Comparison of ENCODE assay signal across 21 cellular contexts in genomic region chr19:6812612-6813011, GRCh38. TPM values are rescaled to one million over a fixed set of nuclear protein-coding genes. Genes with fewer than 3 reads are reported as not detected.
DNase-seq lines count a peak whose midpoint lies in the region; ATAC-seq and TF ChIP-seq lines count a peak whose summit lies in the region.
"Had no signal": no experiment of that assay in that cellular context is flagged by ENCODE, and none has a peak within 500 bp of the region (broad histone marks: within the 10 kb centered on the region; RNA-seq: fewer than 3 reads in every experiment).

No MANE protein-coding gene starts in this region.

- no peak overlapping the region for H3K4me3 ChIP-seq in suprapubic skin
- H3K4me3 ChIP-seq: cardiac muscle cell, gastroesophageal sphincter, MG63, sigmoid colon had no signal

- no peaks in the 10 kb centered on the region for H3K27me3 ChIP-seq in suprapubic skin
- H3K27me3 ChIP-seq: cardiac muscle cell, MG63, sigmoid colon had no signal

- no peak overlapping the region for H3K27ac ChIP-seq in suprapubic skin
- H3K27ac ChIP-seq: cardiac muscle cell, gastroesophageal sphincter, sigmoid colon had no signal

- peaks cover 9% of the 10 kb centered on the region for H3K9me3 Mint-ChIP-seq in stimulated activated naive CD8-positive, alpha-beta T cell treated with anti-CD3 and anti-CD28 coated beads, Interleukin-15, Interleukin-2, amounts not matched to agents 100 ng/mL and 50 ng/mL, for 24 hours
- peaks cover 0 to 3% (median 0%) of the 10 kb centered on the region in 3 donors for H3K9me3 Mint-ChIP-seq in T-cell
- H3K9me3 Mint-ChIP-seq in immature natural killer cell = no peaks in the 10 kb centered on the region
- peaks cover 5% of the 10 kb centered on the region for H3K9me3 Mint-ChIP-seq in stimulated activated memory B cell treated with anti-CD40 and anti-IgM and Interleukin-4, amounts not matched to agents 10 μg/mL and 1 μg/mL and 100 μg/mL, for 72 hours

- CTCF ChIA-PET in T-cell (lab: Charles Lee) = no interaction called here

- H3K36me3 Mint-ChIP-seq in stimulated activated naive CD8-positive, alpha-beta T cell treated with anti-CD3 and anti-CD28 coated beads, Interleukin-15, Interleukin-2, amounts not matched to agents 100 ng/mL and 50 ng/mL, for 24 hours (ENCODE audit: low read depth) = peaks cover 50% of the 10 kb centered on the region
- H3K36me3 Mint-ChIP-seq in T-cell = peaks cover 34% of the 10 kb centered on the region
- peaks cover 0 to 7% (median 4%) of the 10 kb centered on the region in 3 donors for H3K36me3 Mint-ChIP-seq in immature natural killer cell
- H3K36me3 Mint-ChIP-seq in stimulated activated memory B cell treated with anti-CD40 and anti-IgM and Interleukin-4, amounts not matched to agents 10 μg/mL and 1 μg/mL and 100 μg/mL, for 72 hours = peaks cover 42% of the 10 kb centered on the region

- peak overlapping the region; percentile 10 for H3K27ac Mint-ChIP-seq in stimulated activated naive CD8-positive, alpha-beta T cell treated with anti-CD3 and anti-CD28 coated beads, Interleukin-15, Interleukin-2, amounts not matched to agents 100 ng/mL and 50 ng/mL, for 24 hours
- H3K27ac Mint-ChIP-seq in T-cell (peak overlapping the region; percentile 60 to 84), immature natural killer cell (peak overlapping the region; percentile 21 to 70 (median 50))
- H3K27ac Mint-ChIP-seq in stimulated activated memory B cell treated with anti-CD40 and anti-IgM and Interleukin-4, amounts not matched to agents 10 μg/mL and 1 μg/mL and 100 μg/mL, for 72 hours = peak overlapping the region; percentile 57

- no peak for DNase-seq in stimulated activated naive CD8-positive, alpha-beta T cell treated with anti-CD3 and anti-CD28 coated beads, Interleukin-15, Interleukin-2, amounts not matched to agents 100 U/mL and 50 U/mL, for 24 hours
- DNase-seq in T-cell (no peak), immature natural killer cell (no peak), NCI-H748 (lab: John Stamatoyannopoulos, UW; ENCODE audit: unreplicated experiment) (no peak), suprapubic skin (ENCODE audit: low spot score in 2 of 2) (no peak), NCI-H345 treated with DMSO at 0.1 percent for 48 hours (lab: John Stamatoyannopoulos, UW; ENCODE audit: unreplicated experiment) (no peak)
- DNase-seq: activated CD4-positive, alpha-beta T cell treated with anti-CD3 and anti-CD28 coated beads, Interleukin-2, amount 10 ng/mL, durations not matched to agents 7 days and 5 days; activated naive CD4-positive, alpha-beta T cell; anterior cingulate cortex; hippocampal formation; NCI-H2107; NCI-H510A; SHP77 treated with DMSO at 0.1 percent for 48 hours; sigmoid colon had no signal

- ATAC-seq in stimulated activated naive CD8-positive, alpha-beta T cell treated with anti-CD3 and anti-CD28 coated beads, Interleukin-15, Interleukin-2, amounts not matched to agents 100 U/mL and 50 U/mL, for 24 hours = no peak
- ATAC-seq in T-cell (replicated peaks in 1 of 4) = no peak
- ATAC-seq in stimulated activated memory B cell treated with anti-CD40 and anti-IgM and Interleukin-4, amounts not matched to agents 10 μg/mL and 1 μg/mL and 100 μg/mL, for 72 hours = no peak
- ATAC-seq: gastroesophageal sphincter had no signal

- H3K36me3 ChIP-seq in suprapubic skin = no peaks in the 10 kb centered on the region
- H3K36me3 ChIP-seq: cardiac muscle cell, gastroesophageal sphincter, MG63, sigmoid colon had no signal

- POLR2A ChIA-PET in T-cell (lab: Charles Lee) = no interaction called here

- TF ChIP-seq POLR2A in suprapubic skin (IDR thresholded peaks at IDR 0.05) = no peak

- H3K9me3 ChIP-seq in suprapubic skin = no peaks in the 10 kb centered on the region
- H3K9me3 ChIP-seq: MG63 had no signal

- no peak for TF ChIP-seq EP300 in suprapubic skin (IDR thresholded peaks at IDR 0.05)

- no peak overlapping the region for H3K4me3 Mint-ChIP-seq in stimulated activated naive CD8-positive, alpha-beta T cell treated with anti-CD3 and anti-CD28 coated beads, Interleukin-15, Interleukin-2, amounts not matched to agents 100 ng/mL and 50 ng/mL, for 24 hours
- no peak overlapping the region for H3K4me3 Mint-ChIP-seq in T-cell
- no peak overlapping the region for H3K4me3 Mint-ChIP-seq in immature natural killer cell
- no peak overlapping the region for H3K4me3 Mint-ChIP-seq in stimulated activated memory B cell treated with anti-CD40 and anti-IgM and Interleukin-4, amounts not matched to agents 10 μg/mL and 1 μg/mL and 100 μg/mL, for 72 hours
- H3K4me3 Mint-ChIP-seq: activated CD4-positive, alpha-beta T cell treated with anti-CD3 and anti-CD28 coated beads, Interleukin-2, amount 10 ng/mL, durations not matched to agents 7 days and 5 days had no signal

- no peak for TF ChIP-seq CTCF in suprapubic skin (IDR thresholded peaks at IDR 0.05)

- WGBS in suprapubic skin = 88% methylated on average over 2 of the region's 2 CpGs

- peaks cover 77% of the 10 kb centered on the region for H3K4me1 Mint-ChIP-seq in stimulated activated naive CD8-positive, alpha-beta T cell treated with anti-CD3 and anti-CD28 coated beads, Interleukin-15, Interleukin-2, amounts not matched to agents 100 ng/mL and 50 ng/mL, for 24 hours (ENCODE audit: low read depth)
- H3K4me1 Mint-ChIP-seq in T-cell (peaks cover 64 to 72% (median 72%) of the 10 kb centered on the region in 3 donors), immature natural killer cell (peaks cover 75 to 82% of the 10 kb centered on the region in 2 donors)
- peaks cover 50% of the 10 kb centered on the region for H3K4me1 Mint-ChIP-seq in stimulated activated memory B cell treated with anti-CD40 and anti-IgM and Interleukin-4, amounts not matched to agents 10 μg/mL and 1 μg/mL and 100 μg/mL, for 72 hours

- no peaks in the 10 kb centered on the region for H3K27me3 Mint-ChIP-seq in stimulated activated naive CD8-positive, alpha-beta T cell treated with anti-CD3 and anti-CD28 coated beads, Interleukin-15, Interleukin-2, amounts not matched to agents 100 ng/mL and 50 ng/mL, for 24 hours
- H3K27me3 Mint-ChIP-seq in T-cell (no peaks in the 10 kb centered on the region), immature natural killer cell (ENCODE audit: low read depth in 3 of 3) (peaks cover 0 to 1% (median 0%) of the 10 kb centered on the region in 3 donors)
- no peaks in the 10 kb centered on the region for H3K27me3 Mint-ChIP-seq in stimulated activated memory B cell treated with anti-CD40 and anti-IgM and Interleukin-4, amounts not matched to agents 10 μg/mL and 1 μg/mL and 100 μg/mL, for 72 hours
- H3K27me3 Mint-ChIP-seq: activated CD4-positive, alpha-beta T cell treated with anti-CD3 and anti-CD28 coated beads, Interleukin-2, amount 10 ng/mL, durations not matched to agents 7 days and 5 days had no signal

- no peaks in the 10 kb centered on the region for H3K4me1 ChIP-seq in suprapubic skin
- H3K4me1 ChIP-seq: gastroesophageal sphincter, sigmoid colon had no signal

RNA-seq across cellular contexts. Expression of gene VAV1, which starts 40.1 kb away (rescaled TPM):
- total RNA-seq in T-cell = 100 to 1,000 TPM in 2 of 5 donors, 10 to 100 TPM in 3; 82.5 to 114 (median 92.2) TPM
- 10 to 100 TPM; 19.4 to 44.8 (median 22.8) TPM for polyA plus RNA-seq in immature natural killer cell
- total RNA-seq in suprapubic skin = 1 to 10 TPM; 1.1 to 3.1 (median 1.2) TPM
- total RNA-seq: cardiac muscle cell, G401, myocyte had no signal
- polyA plus RNA-seq: cardiac muscle cell had no signal

RNA-seq across cellular contexts. Expression of gene SH2D3A, which starts 45.4 kb away (rescaled TPM):
- 10 to 100 TPM; 61.7 to 83.7 (median 73.6) TPM for total RNA-seq in T-cell
- polyA plus RNA-seq in immature natural killer cell = 10 to 100 TPM in 1 of 3 donors, 1 to 10 TPM in 2; 7.4 to 13.6 (median 7.7) TPM
- total RNA-seq in suprapubic skin = 10 to 100 TPM; 52.4 to 77.2 (median 66.8) TPM
- total RNA-seq: myocyte had no signal

Comparison
In these comparisons a context has a peak if more than half of its experiments do, and no peak if none do; other contexts are left out.
1. H3K27ac Mint-ChIP-seq: peak in every context shown above with its lines; median percentile 72 in T-cell; 57 in stimulated activated memory B cell treated with anti-CD40 and anti-IgM and Interleukin-4, amounts not matched to agents 10 μg/mL and 1 μg/mL and 100 μg/mL, for 72 hours; 50 in immature natural killer cell; 10 in stimulated activated naive CD8-positive, alpha-beta T cell treated with anti-CD3 and anti-CD28 coated beads, Interleukin-15, Interleukin-2, amounts not matched to agents 100 ng/mL and 50 ng/mL, for 24 hours.
2. RNA of gene VAV1, which starts 40.1 kb away (total RNA-seq): 82.5 to 114 TPM in T-cell; 1.1 to 3.1 TPM in suprapubic skin; every median in the first group is over 10 times any median in the second.